13 cellular contexts compared by ENCODE assay signal in the genomic region with DNA sequence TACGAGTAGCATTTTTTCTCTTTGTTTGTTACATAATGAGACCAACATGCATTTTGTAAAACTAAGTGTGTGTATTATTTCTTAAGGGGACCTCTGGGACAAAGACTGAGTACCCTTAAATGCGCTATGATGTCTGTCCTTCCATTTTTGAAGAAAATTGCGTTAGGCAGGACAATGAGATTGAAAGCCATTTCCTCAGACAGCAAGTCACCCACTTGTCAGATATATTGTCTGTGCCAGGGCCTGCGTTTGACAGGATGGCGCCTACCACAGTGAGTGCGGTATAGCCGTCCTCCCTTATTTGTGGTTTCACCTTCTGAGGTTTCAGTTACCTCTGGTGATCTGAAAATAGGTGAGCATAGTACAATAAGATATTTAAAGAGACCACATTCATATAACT. TPM values are rescaled to one million over a fixed set of nuclear protein-coding genes. Genes with fewer than 3 reads are reported as not detected.
DNase-seq lines count a peak whose midpoint lies in the region; ATAC-seq, FAIRE-seq and TF ChIP-seq lines count a peak whose summit lies in the region.
"Had no signal": no experiment of that assay in that cellular context is flagged by ENCODE, and none has a peak within 500 bp of the region (broad histone marks: within the 10 kb centered on the region; RNA-seq: fewer than 3 reads in every experiment).

No MANE protein-coding gene starts in this region.

- H3K4me2 ChIP-seq in SU-DHL-6 (ENCODE audit: low read depth, low read length, poor library complexity, severe bottlenecking) (peak overlapping the region; percentile 14), astrocyte (ENCODE audit: low read length) (no peak overlapping the region), osteoblast (ENCODE audit: insufficient read depth, low read length) (no peak overlapping the region)
- H3K4me2 ChIP-seq: PC-9 had no signal

- DNase-seq in GM19239 (ENCODE audit: insufficient read length, low spot score) (no peak), astrocyte (ENCODE audit: low read depth) (no peak), osteoblast (ENCODE audit: insufficient read length, low spot score, missing footprints) (peak; percentile 43), sigmoid colon (no peak)
- DNase-seq: activated CD4-positive, CD25-positive, alpha-beta regulatory T cell; DMS79; H9; left ventricle myocardium superior; PC-9 had no signal

- H2AFZ ChIP-seq in SU-DHL-6 (ENCODE audit: low read depth, low read length, severe bottlenecking) (no peak overlapping the region), astrocyte (ENCODE audit: low read depth, low read length) (no peak overlapping the region), osteoblast (ENCODE audit: low read length) (no peak overlapping the region)
- H2AFZ ChIP-seq: PC-9 had no signal

- no peaks in the 10 kb centered on the region for H3K27me3 Mint-ChIP-seq in astrocyte (ENCODE audit: low read depth, unreplicated experiment)

- H3K27me3 ChIP-seq in SU-DHL-6 (ENCODE audit: low read length) (no peaks in the 10 kb centered on the region), astrocyte (ENCODE audit: insufficient read depth, low read length) (no peaks in the 10 kb centered on the region), osteoblast (ENCODE audit: insufficient read depth, low read length) (no peaks in the 10 kb centered on the region), sigmoid colon (no peaks in the 10 kb centered on the region)

- H3K4me3 ChIP-seq in SU-DHL-6 (ENCODE audit: insufficient read depth, low read length, poor library complexity, severe bottlenecking) (no peak overlapping the region), astrocyte (ENCODE audit: insufficient read depth, low read depth, low read length) (no peak overlapping the region), osteoblast (ENCODE audit: insufficient read depth, low read length) (no peak overlapping the region), sigmoid colon (no peak overlapping the region)
- H3K4me3 ChIP-seq: PC-9 had no signal

- H3K36me3 Mint-ChIP-seq in astrocyte (ENCODE audit: low read depth, unreplicated experiment), result peaks cover 2% of the 10 kb centered on the region

- H3K4me1 ChIP-seq in astrocyte (ENCODE audit: insufficient read depth, low read length) (no peaks in the 10 kb centered on the region), osteoblast (ENCODE audit: insufficient read depth, low read length) (peaks cover 16% of the 10 kb centered on the region), sigmoid colon (peaks cover 0 to 61% (median 38%) of the 10 kb centered on the region in 4 donors)

- TF ChIP-seq CTCF in SU-DHL-6 (IDR thresholded peaks at IDR 0.05; ENCODE audit: insufficient read depth, low read length, poor library complexity, severe bottlenecking) (no peak), astrocyte (IDR thresholded peaks at IDR 0.05; ENCODE audit: insufficient read depth, low read depth, low read length) (no peak), osteoblast (IDR thresholded peaks at IDR 0.05; ENCODE audit: extremely low read depth, low read depth, low read length) (no peak), sigmoid colon (IDR thresholded peaks at IDR 0.05) (no peak)

- FAIRE-seq in GM19239 (lab: Jason Lieb, UNC) (peak; percentile 58), astrocyte (lab: Jason Lieb, UNC) (no peak)
- FAIRE-seq: bronchial epithelial cell had no signal

- 0 out of 2 replicates have a peak overlapping the region, but pooled peaks have one; percentile 2 for H3K27ac ChIP-seq in SU-DHL-6 (ENCODE audit: low read depth, low read length)
- H3K27ac ChIP-seq in astrocyte (ENCODE audit: low read depth, low read length), result no peak overlapping the region
- H3K27ac ChIP-seq in osteoblast (ENCODE audit: low read depth, low read length), result no peak overlapping the region
- no peak overlapping the region for H3K27ac ChIP-seq in sigmoid colon
- H3K27ac ChIP-seq: PC-9 had no signal

- 20 to 29% methylated on average over 7 of the region's 7 CpGs for WGBS in sigmoid colon, 2 donors

- intact Hi-C loops in sigmoid colon (cut with DNase I), result loop anchor here (5.0 kb wide), 1 partner anchor 81 kb away; no protein-coding TSS in a partner anchor

- no peaks in the 10 kb centered on the region; the same call in 1 of the 2 replicates for H4K20me1 ChIP-seq in SU-DHL-6 (ENCODE audit: low read depth, low read length)
- H4K20me1 ChIP-seq in astrocyte (ENCODE audit: insufficient read depth, low read length), result peaks cover 65% of the 10 kb centered on the region
- peaks cover 51% of the 10 kb centered on the region for H4K20me1 ChIP-seq in osteoblast (ENCODE audit: insufficient read depth, low read length)

- peaks cover 19% of the 10 kb centered on the region for H3K4me1 Mint-ChIP-seq in astrocyte (ENCODE audit: low read depth, unreplicated experiment)

- H3F3A ChIP-seq in SU-DHL-6 (ENCODE audit: insufficient read depth), result peaks cover 13% of the 10 kb centered on the region

- peak overlapping the region; percentile 26 for H3K27ac Mint-ChIP-seq in astrocyte (ENCODE audit: unreplicated experiment)
- H3K27ac Mint-ChIP-seq: H9 had no signal

- no peaks in the 10 kb centered on the region for H3K9me3 ChIP-seq in SU-DHL-6 (ENCODE audit: insufficient read depth, low read length)
- H3K9me3 ChIP-seq in astrocyte (ENCODE audit: insufficient read depth, low read depth, low read length), result no peaks in the 10 kb centered on the region
- no peaks in the 10 kb centered on the region for H3K9me3 ChIP-seq in osteoblast (ENCODE audit: low read depth, low read length)
- H3K9me3 ChIP-seq in sigmoid colon, result no peaks in the 10 kb centered on the region

- H3K9me2 ChIP-seq in SU-DHL-6 (replicated peaks; ENCODE audit: insufficient read depth, low read length), result no peaks in the 10 kb centered on the region

- TF ChIP-seq EP300 in sigmoid colon (IDR thresholded peaks at IDR 0.05), result no peak

- H3K9me3 Mint-ChIP-seq in astrocyte (ENCODE audit: unreplicated experiment), result no peaks in the 10 kb centered on the region
- H3K9me3 Mint-ChIP-seq: H9 had no signal

- no peak for ATAC-seq in HG03432 (IDR thresholded peaks at IDR 0.05; ENCODE audit: unreplicated experiment)
- ATAC-seq in HG02884 (IDR thresholded peaks at IDR 0.05; ENCODE audit: unreplicated experiment), result no peak
- ATAC-seq: left ventricle myocardium superior had no signal

- TF ChIP-seq POLR2A in sigmoid colon (IDR thresholded peaks at IDR 0.05), result no peak

- 0 out of 2 replicates have a peak overlapping the region, but pooled peaks have one; percentile 5 for H3K9ac ChIP-seq in SU-DHL-6 (ENCODE audit: low read length)
- H3K9ac ChIP-seq in astrocyte (ENCODE audit: low read length), result no peak overlapping the region

- H3K36me3 ChIP-seq in SU-DHL-6 (ENCODE audit: low read length) (no peaks in the 10 kb centered on the region), astrocyte (ENCODE audit: insufficient read depth, low read length) (peaks cover 3% of the 10 kb centered on the region), osteoblast (ENCODE audit: insufficient read depth, low read length) (peaks cover 14% of the 10 kb centered on the region), sigmoid colon (peaks cover 0 to 5% (median 2%) of the 10 kb centered on the region in 4 donors)

- peaks cover 65% of the 10 kb centered on the region for H3K79me2 ChIP-seq in SU-DHL-6 (ENCODE audit: insufficient read depth, low read length)
- peaks cover 65% of the 10 kb centered on the region for H3K79me2 ChIP-seq in astrocyte (ENCODE audit: insufficient read depth, low read length)
- H3K79me2 ChIP-seq in osteoblast (ENCODE audit: insufficient read depth, low read length), result peaks cover 62% of the 10 kb centered on the region

- no peak overlapping the region for H3K4me3 Mint-ChIP-seq in astrocyte (ENCODE audit: unreplicated experiment)

RNA-seq across cellular contexts. Expression of a gene that starts 2.2 kb away (rescaled TPM):
- total RNA-seq in astrocyte (105 and 110 TPM in 2 replicates), osteoblast (48.0 and 50.7 TPM in 2 replicates), sigmoid colon (10 to 100 TPM; 42.6 to 78.4 (median 53.1) TPM)
- polyA plus RNA-seq in sigmoid colon, result 10 to 100 TPM; 21.0 to 47.0 (median 31.4) TPM

RNA-seq across cellular contexts. Expression of a gene that starts 17.3 kb away (rescaled TPM):
- total RNA-seq in astrocyte (72.6 and 74.6 TPM in 2 replicates), osteoblast (43.9 and 48.9 TPM in 2 replicates), sigmoid colon (10 to 100 TPM; 45.7 to 52.3 (median 48.0) TPM)
- 10 to 100 TPM; 16.9 to 52.0 (median 18.0) TPM for polyA plus RNA-seq in sigmoid colon
